ENCODE assay signal across 8 cellular contexts in the genomic region with DNA sequence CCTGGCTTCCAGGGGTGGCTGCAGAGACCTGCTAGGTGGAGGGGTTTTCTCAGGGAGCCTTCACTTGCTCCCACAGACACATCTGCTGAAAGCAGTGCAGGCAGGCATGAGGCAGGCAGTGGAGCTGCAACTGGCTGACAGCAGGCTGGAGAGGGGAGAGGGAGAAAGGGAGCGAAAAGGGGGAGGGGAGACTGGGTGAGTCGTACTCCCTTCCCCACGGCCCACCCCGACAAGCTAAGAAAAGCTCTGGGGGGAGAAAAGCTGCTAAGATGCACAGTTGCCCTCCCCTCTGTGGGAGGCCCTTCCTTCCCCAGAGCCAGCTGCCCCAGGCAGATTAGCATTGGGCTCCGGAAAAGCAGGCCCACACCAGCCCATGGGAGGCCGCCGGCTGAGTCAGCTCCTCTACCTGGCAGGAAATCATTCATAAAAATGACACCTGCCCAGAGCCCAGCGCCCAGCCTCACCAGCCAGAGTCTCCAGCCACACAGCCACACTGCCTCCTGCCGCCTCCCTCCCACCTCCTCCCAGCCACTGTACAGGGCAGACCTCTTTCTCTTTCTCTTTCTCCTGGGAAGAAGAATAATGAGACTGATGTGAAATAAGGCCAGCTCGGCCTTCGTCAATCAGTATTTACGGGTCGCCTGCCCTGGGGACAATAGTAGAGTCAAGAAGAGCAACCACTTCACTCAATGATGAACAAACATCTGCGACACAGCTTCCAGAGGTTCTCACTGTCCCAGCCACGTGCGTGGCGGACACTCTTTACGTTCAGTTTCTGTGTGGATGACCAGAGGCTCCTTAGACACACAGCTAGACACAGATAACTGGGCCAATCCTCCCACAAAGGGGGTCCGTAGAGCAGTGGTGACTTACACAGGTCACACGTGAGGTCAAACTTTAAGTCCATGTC. TPM values are rescaled to one million over a fixed set of nuclear protein-coding genes. Genes with fewer than 3 reads are reported as not detected.
DNase-seq lines count a peak whose midpoint lies in the region; ATAC-seq and TF ChIP-seq lines count a peak whose summit lies in the region.

No MANE protein-coding gene starts in this region.

- H3K9me3 ChIP-seq in breast epithelium (no peaks in the 10 kb centered on the region), neuron (ENCODE audit: low read length) (no peaks in the 10 kb centered on the region), esophagus squamous epithelium (no peaks in the 10 kb centered on the region)

- no peak for ATAC-seq in HG03095 (IDR thresholded peaks at IDR 0.05; ENCODE audit: unreplicated experiment)

- peak overlapping the region; percentile 14 for H2AFZ ChIP-seq in neuron (ENCODE audit: low read depth, low read length)

- TF ChIP-seq CTCF in breast epithelium (IDR thresholded peaks at IDR 0.05) (no peak), esophagus squamous epithelium (IDR thresholded peaks at IDR 0.05) (no peak)

- DNase-seq in NCI-H2227 (lab: John Stamatoyannopoulos, UW; ENCODE audit: unreplicated experiment) = peak; percentile 61
- no peak for DNase-seq in NCI-H2227 treated with DMSO at 0.1 percent for 48 hours (lab: John Stamatoyannopoulos, UW)
- peak; percentile 57 for DNase-seq in NCI-H2196 (lab: John Stamatoyannopoulos, UW; ENCODE audit: unreplicated experiment)
- peak in 1 of 2 donors; percentile 56 for DNase-seq in breast epithelium (ENCODE audit: low spot score in 2 of 2)
- DNase-seq in hippocampal formation (lab: John Stamatoyannopoulos, UW) = no peak
- no peak for DNase-seq in esophagus squamous epithelium (lab: John Stamatoyannopoulos, UW)

- peaks cover 0 to 9% of the 10 kb centered on the region in 2 donors for H3K4me1 ChIP-seq in breast epithelium
- peaks cover 16% of the 10 kb centered on the region for H3K4me1 ChIP-seq in neuron (ENCODE audit: insufficient read depth, low read length)
- H3K4me1 ChIP-seq in esophagus squamous epithelium = peaks cover 10 to 44% (median 18%) of the 10 kb centered on the region in 3 donors

- H3K27ac ChIP-seq in breast epithelium = peak overlapping the region; percentile 10 to 48
- no peak overlapping the region for H3K27ac ChIP-seq in esophagus squamous epithelium

- H3K27me3 ChIP-seq in breast epithelium (no peaks in the 10 kb centered on the region), neuron (ENCODE audit: insufficient read depth, low read length) (no peaks in the 10 kb centered on the region), esophagus squamous epithelium (peaks cover 0 to 6% (median 0%) of the 10 kb centered on the region in 4 donors)

- no peaks in the 10 kb centered on the region for H3K36me3 ChIP-seq in breast epithelium
- H3K36me3 ChIP-seq in neuron (ENCODE audit: insufficient read depth, low read length) = no peaks in the 10 kb centered on the region
- no peaks in the 10 kb centered on the region for H3K36me3 ChIP-seq in esophagus squamous epithelium

- H3K4me3 ChIP-seq in breast epithelium (peak overlapping the region in 1 of 3 donors; percentile 15), neuron (ENCODE audit: low read length) (peak overlapping the region; percentile 26), esophagus squamous epithelium (no peak overlapping the region)

- intact Hi-C loops in breast epithelium (cut with DNase I; ENCODE audit: low total_unique reads) = no loop called here
- intact Hi-C loops in esophagus squamous epithelium (cut with DNase I) = no loop called here

- WGBS in esophagus squamous epithelium, 2 donors = 16 to 47% methylated on average over 14 to 15 of the region's 20 CpGs

- TF ChIP-seq POLR2A in breast epithelium (IDR thresholded peaks at IDR 0.05) = no peak
- TF ChIP-seq POLR2A in esophagus squamous epithelium (IDR thresholded peaks at IDR 0.05) = no peak

RNA-seq across cellular contexts. Expression of a gene that starts 7.7 kb away (rescaled TPM):
- total RNA-seq in breast epithelium = under 1 TPM; under 0.01 to 0.32 (median 0.15) TPM
- not detected for total RNA-seq in esophagus squamous epithelium

Comparison
In these comparisons a context has a peak if more than half of its experiments do, and no peak if none do; other contexts are left out.
1. DNase-seq: peak in NCI-H2227 (single experiment) and NCI-H2196 (single experiment); none in NCI-H2227 treated with DMSO at 0.1 percent for 48 hours (single experiment), hippocampal formation (0 of 2) and esophagus squamous epithelium (single experiment).
2. H3K27ac ChIP-seq: peak in breast epithelium (2 of 2); none in esophagus squamous epithelium (0 of 4).